ENCODE assay signal across 8 cellular contexts in genomic region chr13:49669735-49670309, GRCh38. TPM values are rescaled to one million over a fixed set of nuclear protein-coding genes. Genes with fewer than 3 reads are reported as not detected.
DNase-seq lines count a peak whose midpoint lies in the region; ATAC-seq and TF ChIP-seq lines count a peak whose summit lies in the region.

No MANE protein-coding gene starts in this region.

- no peak overlapping the region for H3K4me3 Mint-ChIP-seq in activated CD4-positive, alpha-beta T cell treated with anti-CD3 and anti-CD28 coated beads, Interleukin-2, amount 10 ng/mL, durations not matched to agents 24 days and 14 days

- H3K4me3 ChIP-seq in foreskin fibroblast (ENCODE audit: low read depth in 1 of 2, low read length in 2 of 2) = no peak overlapping the region
- H3K4me3 ChIP-seq in osteoblast (ENCODE audit: insufficient read depth, low read length) = no peak overlapping the region

- intact Hi-C loops in activated CD4-positive, alpha-beta T cell treated with anti-CD3 and anti-CD28 coated beads, Interleukin-2, amount 10 ng/mL, durations not matched to agents 24 days and 14 days (cut with micrococcal nuclease) = loop anchor here (1.0 kb wide), 1 partner anchor 178 kb away; no protein-coding TSS in a partner anchor

- H3K4me2 ChIP-seq in osteoblast (ENCODE audit: insufficient read depth, low read length) = peak overlapping the region; percentile 61

- H3K27me3 ChIP-seq in osteoblast (ENCODE audit: insufficient read depth, low read length) = no peaks in the 10 kb centered on the region

- H3K9me3 Mint-ChIP-seq in activated CD4-positive, alpha-beta T cell treated with anti-CD3 and anti-CD28 coated beads, Interleukin-2, amount 10 ng/mL, durations not matched to agents 24 days and 14 days = no peaks in the 10 kb centered on the region

- ATAC-seq in GM21367 (IDR thresholded peaks at IDR 0.05; ENCODE audit: unreplicated experiment) (peak; percentile 73), HG02870 (IDR thresholded peaks at IDR 0.05; ENCODE audit: unreplicated experiment) (no peak)

- no peaks in the 10 kb centered on the region for H3K9me3 ChIP-seq in osteoblast (ENCODE audit: low read depth, low read length)

- DNase-seq in COLO829 (ENCODE audit: low spot score) (peak; percentile 78), NCI-H187 treated with DMSO at 0.1 percent for 48 hours (lab: John Stamatoyannopoulos, UW) (peak; percentile 15), foreskin fibroblast (peak; percentile 63 to 83), osteoblast (ENCODE audit: insufficient read length, low spot score, missing footprints) (no peak)
- DNase-seq in activated CD4-positive, alpha-beta T cell treated with anti-CD3 and anti-CD28 coated beads, Interleukin-2, amount 10 ng/mL, durations not matched to agents 24 days and 14 days = peak; percentile 73
- no peak for DNase-seq in activated CD8-positive, alpha-beta memory T cell treated with anti-CD3 and anti-CD28 coated beads for 24 hours

- H3K4me1 Mint-ChIP-seq in activated CD4-positive, alpha-beta T cell treated with anti-CD3 and anti-CD28 coated beads, Interleukin-2, amount 10 ng/mL, durations not matched to agents 24 days and 14 days = peaks cover 6% of the 10 kb centered on the region

- peaks cover under 1% of the 10 kb centered on the region for H3K79me2 ChIP-seq in osteoblast (ENCODE audit: insufficient read depth, low read length)

- H4K20me1 ChIP-seq in osteoblast (ENCODE audit: insufficient read depth, low read length) = no peaks in the 10 kb centered on the region

- H3K27me3 Mint-ChIP-seq in activated CD4-positive, alpha-beta T cell treated with anti-CD3 and anti-CD28 coated beads, Interleukin-2, amount 10 ng/mL, durations not matched to agents 24 days and 14 days = no peaks in the 10 kb centered on the region

- H3K27ac ChIP-seq in osteoblast (ENCODE audit: low read depth, low read length) = peak overlapping the region; percentile 23

- peaks cover 22% of the 10 kb centered on the region for H3K4me1 ChIP-seq in osteoblast (ENCODE audit: insufficient read depth, low read length)

- H2AFZ ChIP-seq in osteoblast (ENCODE audit: low read length) = no peak overlapping the region

- peaks cover 27% of the 10 kb centered on the region for H3K36me3 Mint-ChIP-seq in activated CD4-positive, alpha-beta T cell treated with anti-CD3 and anti-CD28 coated beads, Interleukin-2, amount 10 ng/mL, durations not matched to agents 24 days and 14 days (ENCODE audit: low read depth)

- H3K36me3 ChIP-seq in osteoblast (ENCODE audit: insufficient read depth, low read length) = peaks cover 14% of the 10 kb centered on the region

- H3K27ac Mint-ChIP-seq in activated CD4-positive, alpha-beta T cell treated with anti-CD3 and anti-CD28 coated beads, Interleukin-2, amount 10 ng/mL, durations not matched to agents 24 days and 14 days = no peak overlapping the region

- TF ChIP-seq CTCF in foreskin fibroblast (IDR thresholded peaks at IDR 0.05; ENCODE audit: low read depth, low read length) (peak; percentile 66), osteoblast (IDR thresholded peaks at IDR 0.05; ENCODE audit: extremely low read depth, low read depth, low read length) (peak; percentile 80)

RNA-seq across cellular contexts. Expression of gene EBPL, which starts 21.5 kb away (rescaled TPM):
- total RNA-seq in activated CD4-positive, alpha-beta T cell treated with anti-CD3 and anti-CD28 coated beads, Interleukin-2, amount 10 ng/mL, durations not matched to agents 24 days and 14 days = 49.0 and 52.3 TPM in 2 replicates
- 26.1 and 38.9 TPM in 2 replicates for total RNA-seq in osteoblast

RNA-seq across cellular contexts. Expression of gene ARL11, which starts 41.5 kb away (rescaled TPM):
- 0.65 and 0.76 TPM in 2 replicates for total RNA-seq in activated CD4-positive, alpha-beta T cell treated with anti-CD3 and anti-CD28 coated beads, Interleukin-2, amount 10 ng/mL, durations not matched to agents 24 days and 14 days
- total RNA-seq in osteoblast = not detected in 2 replicates

Comparison
In these comparisons a context has a peak if more than half of its experiments do, and no peak if none do; other contexts are left out.
1. DNase-seq: peak in COLO829 (single experiment), NCI-H187 treated with DMSO at 0.1 percent for 48 hours (single experiment), activated CD4-positive, alpha-beta T cell treated with anti-CD3 and anti-CD28 coated beads, Interleukin-2, amount 10 ng/mL, durations not matched to agents 24 days and 14 days (single experiment) and foreskin fibroblast (2 of 2); none in osteoblast (single experiment) and activated CD8-positive, alpha-beta memory T cell treated with anti-CD3 and anti-CD28 coated beads for 24 hours (single experiment).